ENCODE assay signal across 8 cellular contexts in the genomic region with DNA sequence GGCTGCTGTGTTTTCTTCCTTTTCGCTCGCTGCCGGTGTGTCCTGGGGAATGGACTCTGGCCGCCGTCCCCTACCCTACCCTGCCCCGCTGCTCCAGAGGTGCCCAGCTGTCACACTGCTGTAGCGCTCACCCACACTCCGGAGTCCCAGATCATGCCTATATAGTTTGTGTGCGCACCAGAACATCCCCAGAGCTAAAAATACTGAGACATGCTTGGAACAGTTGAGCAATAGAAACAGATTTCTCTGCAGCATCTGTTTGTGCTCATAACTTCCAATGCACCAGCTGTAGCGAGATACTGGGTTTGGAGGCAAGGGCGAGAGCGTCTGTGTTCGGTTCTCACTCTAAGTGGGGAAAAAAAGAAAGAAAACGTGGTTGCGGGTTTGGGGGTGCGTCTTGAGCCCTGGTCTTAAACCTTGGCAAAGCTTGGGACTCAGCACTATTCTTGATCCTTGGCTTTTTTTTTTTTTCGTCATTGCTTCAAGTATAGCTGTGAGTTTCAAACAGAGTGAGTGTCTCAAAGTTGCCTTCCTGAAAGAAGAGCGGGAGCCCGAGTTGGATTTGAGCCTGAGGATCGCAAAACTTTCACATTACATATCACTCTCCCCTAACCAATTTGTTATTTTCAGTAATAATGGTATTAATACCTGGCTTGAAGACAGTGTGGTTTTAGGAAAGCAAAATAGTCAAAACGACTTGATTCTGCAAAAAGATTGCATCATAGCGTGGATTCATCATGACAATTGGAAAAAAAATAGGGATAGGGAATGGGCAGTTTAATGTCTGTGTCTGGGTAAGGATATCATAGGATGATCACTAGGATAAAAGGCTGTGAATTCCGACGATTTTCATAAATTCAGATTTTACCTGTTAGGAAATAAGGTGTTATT. TPM values are rescaled to one million over a fixed set of nuclear protein-coding genes. Genes with fewer than 3 reads are reported as not detected.
A peak's percentile ranks its signal among the peaks of the same experiment; 100 is the strongest.
DNase-seq lines count a peak whose midpoint lies in the region; ATAC-seq and TF ChIP-seq lines count a peak whose summit lies in the region.

No MANE protein-coding gene starts in this region.

- H3K4me3 ChIP-seq in colonic mucosa (peak overlapping the region; percentile 74), tibial nerve (peak overlapping the region; percentile 48 to 63 (median 51))

- H3K4me1 ChIP-seq in colonic mucosa (peaks cover 3% of the 10 kb centered on the region), tibial nerve (peaks cover 0 to 31% (median 3%) of the 10 kb centered on the region in 4 donors)

- peak overlapping the region; percentile 48 to 90 for H3K9ac ChIP-seq in colonic mucosa (ENCODE audit: low read depth in 2 of 2, low read length in 2 of 2)

- TF ChIP-seq POLR2A in tibial nerve (IDR thresholded peaks at IDR 0.05), result no peak

- H3K27ac ChIP-seq in colonic mucosa, result peak overlapping the region; percentile 93
- peak overlapping the region in 3 of 4 donors; percentile 46 to 84 (median 54) for H3K27ac ChIP-seq in tibial nerve

- intact Hi-C loops in colonic mucosa (cut with DNase I), result loop anchor here (5.0 kb wide), 1 partner anchor 382 kb away; no protein-coding TSS in a partner anchor

- no peaks in the 10 kb centered on the region for H3K36me3 ChIP-seq in colonic mucosa
- H3K36me3 ChIP-seq in tibial nerve, result peaks cover 0 to 3% (median 0%) of the 10 kb centered on the region in 3 donors

- WGBS in tibial nerve, 2 donors, result 9 to 10% methylated on average over 24 of the region's 24 CpGs

- H3K27me3 ChIP-seq in colonic mucosa (no peaks in the 10 kb centered on the region), tibial nerve (peaks cover 0 to 11% of the 10 kb centered on the region in 2 donors)

- no peak for ATAC-seq in HG03439 (IDR thresholded peaks at IDR 0.05; ENCODE audit: unreplicated experiment)

- TF ChIP-seq EP300 in tibial nerve (IDR thresholded peaks at IDR 0.05), result no peak

- no peaks in the 10 kb centered on the region for H3K9me3 ChIP-seq in colonic mucosa
- no peaks in the 10 kb centered on the region for H3K9me3 ChIP-seq in tibial nerve

- TF ChIP-seq CTCF in colonic mucosa (IDR thresholded peaks at IDR 0.05), result no peak
- TF ChIP-seq CTCF in tibial nerve (IDR thresholded peaks at IDR 0.05), result no peak

- DNase-seq in ELR (ENCODE audit: low read depth), result peak; percentile 51
- DNase-seq in NCI-H446 (lab: John Stamatoyannopoulos, UW), result peak; percentile 17 to 49
- DNase-seq in colonic mucosa, result no peak
- DNase-seq in lung microvascular endothelial cell (ENCODE audit: low read depth in 2 of 2), result peak; percentile 6 to 11
- peak in 1 of 2 donors; percentile 22 for DNase-seq in tibial nerve (ENCODE audit: low spot score in 2 of 2)
- DNase-seq in stimulated activated CD4-positive, alpha-beta T cell treated with anti-CD3 and anti-CD28 coated beads, Interleukin-15, amount 100 ng/mL, for 24 hours, result no peak
- no peak for DNase-seq in dedifferentiated amniotic fluid mesenchymal stem cell (ENCODE audit: extremely low spot score)

RNA-seq across cellular contexts. Expression of a gene that starts 0.6 kb away (rescaled TPM):
- total RNA-seq in colonic mucosa (10 to 100 TPM in 1 of 2 donors, 1 to 10 TPM in 1; 7.4 to 18.2 TPM), lung microvascular endothelial cell (0.79 and 3.5 TPM in 2 replicates), tibial nerve (10 to 100 TPM in 1 of 4 donors, 1 to 10 TPM in 3; 2.7 to 18.0 (median 6.7) TPM)

Comparison
In these comparisons a context has a peak if more than half of its experiments do, and no peak if none do; other contexts are left out.
1. DNase-seq: peak in ELR (single experiment), NCI-H446 (2 of 2) and lung microvascular endothelial cell (2 of 2); none in colonic mucosa (single experiment), stimulated activated CD4-positive, alpha-beta T cell treated with anti-CD3 and anti-CD28 coated beads, Interleukin-15, amount 100 ng/mL, for 24 hours (single experiment) and dedifferentiated amniotic fluid mesenchymal stem cell (single experiment).